1 cellular context compared by ENCODE assay signal in genomic region chr20:3632311-3633004, GRCh38.
TF ChIP-seq lines count a peak whose summit lies in the region.

No MANE protein-coding gene starts in this region.

TF ChIP-seq in liver, 16 proteins besides CTCF, POLR2A, EP300 and RAD21 (continued from another document):
- no peak for TF ChIP-seq MAX (IDR thresholded peaks at IDR 0.05)
- TF ChIP-seq JUND (IDR thresholded peaks at IDR 0.05), result peak; percentile 82
- no peak for TF ChIP-seq HNF4G (IDR thresholded peaks at IDR 0.05)
- no peak for TF ChIP-seq NR2F2 (IDR thresholded peaks at IDR 0.05)
- TF ChIP-seq, protein P1, sequence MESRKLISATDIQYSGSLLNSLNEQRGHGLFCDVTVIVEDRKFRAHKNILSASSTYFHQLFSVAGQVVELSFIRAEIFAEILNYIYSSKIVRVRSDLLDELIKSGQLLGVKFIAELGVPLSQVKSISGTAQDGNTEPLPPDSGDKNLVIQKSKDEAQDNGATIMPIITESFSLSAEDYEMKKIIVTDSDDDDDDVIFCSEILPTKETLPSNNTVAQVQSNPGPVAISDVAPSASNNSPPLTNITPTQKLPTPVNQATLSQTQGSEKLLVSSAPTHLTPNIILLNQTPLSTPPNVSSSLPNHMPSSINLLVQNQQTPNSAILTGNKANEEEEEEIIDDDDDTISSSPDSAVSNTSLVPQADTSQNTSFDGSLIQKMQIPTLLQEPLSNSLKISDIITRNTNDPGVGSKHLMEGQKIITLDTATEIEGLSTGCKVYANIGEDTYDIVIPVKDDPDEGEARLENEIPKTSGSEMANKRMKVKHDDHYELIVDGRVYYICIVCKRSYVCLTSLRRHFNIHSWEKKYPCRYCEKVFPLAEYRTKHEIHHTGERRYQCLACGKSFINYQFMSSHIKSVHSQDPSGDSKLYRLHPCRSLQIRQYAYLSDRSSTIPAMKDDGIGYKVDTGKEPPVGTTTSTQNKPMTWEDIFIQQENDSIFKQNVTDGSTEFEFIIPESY (IDR thresholded peaks at IDR 0.05), result peak; percentile 63
- TF ChIP-seq, protein P2, sequence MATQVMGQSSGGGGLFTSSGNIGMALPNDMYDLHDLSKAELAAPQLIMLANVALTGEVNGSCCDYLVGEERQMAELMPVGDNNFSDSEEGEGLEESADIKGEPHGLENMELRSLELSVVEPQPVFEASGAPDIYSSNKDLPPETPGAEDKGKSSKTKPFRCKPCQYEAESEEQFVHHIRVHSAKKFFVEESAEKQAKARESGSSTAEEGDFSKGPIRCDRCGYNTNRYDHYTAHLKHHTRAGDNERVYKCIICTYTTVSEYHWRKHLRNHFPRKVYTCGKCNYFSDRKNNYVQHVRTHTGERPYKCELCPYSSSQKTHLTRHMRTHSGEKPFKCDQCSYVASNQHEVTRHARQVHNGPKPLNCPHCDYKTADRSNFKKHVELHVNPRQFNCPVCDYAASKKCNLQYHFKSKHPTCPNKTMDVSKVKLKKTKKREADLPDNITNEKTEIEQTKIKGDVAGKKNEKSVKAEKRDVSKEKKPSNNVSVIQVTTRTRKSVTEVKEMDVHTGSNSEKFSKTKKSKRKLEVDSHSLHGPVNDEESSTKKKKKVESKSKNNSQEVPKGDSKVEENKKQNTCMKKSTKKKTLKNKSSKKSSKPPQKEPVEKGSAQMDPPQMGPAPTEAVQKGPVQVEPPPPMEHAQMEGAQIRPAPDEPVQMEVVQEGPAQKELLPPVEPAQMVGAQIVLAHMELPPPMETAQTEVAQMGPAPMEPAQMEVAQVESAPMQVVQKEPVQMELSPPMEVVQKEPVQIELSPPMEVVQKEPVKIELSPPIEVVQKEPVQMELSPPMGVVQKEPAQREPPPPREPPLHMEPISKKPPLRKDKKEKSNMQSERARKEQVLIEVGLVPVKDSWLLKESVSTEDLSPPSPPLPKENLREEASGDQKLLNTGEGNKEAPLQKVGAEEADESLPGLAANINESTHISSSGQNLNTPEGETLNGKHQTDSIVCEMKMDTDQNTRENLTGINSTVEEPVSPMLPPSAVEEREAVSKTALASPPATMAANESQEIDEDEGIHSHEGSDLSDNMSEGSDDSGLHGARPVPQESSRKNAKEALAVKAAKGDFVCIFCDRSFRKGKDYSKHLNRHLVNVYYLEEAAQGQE (IDR thresholded peaks at IDR 0.05), result peak; percentile 91
- TF ChIP-seq HNF4A (conservative IDR thresholded peaks at IDR 0.05), result peak; percentile 81 to 88
- TF ChIP-seq TAF1 (conservative IDR thresholded peaks at IDR 0.05), result no peak
- peak; percentile 48 for TF ChIP-seq YY1 (IDR thresholded peaks at IDR 0.05)
